In genomic region chr5:101390317-101390908, GRCh38 we compare ENCODE assay signal across 7 cellular contexts.
DNase-seq lines count a peak whose midpoint lies in the region; ATAC-seq, FAIRE-seq and TF ChIP-seq lines count a peak whose summit lies in the region.

No MANE protein-coding gene starts in this region.

- TF ChIP-seq CTCF in brain (conservative IDR thresholded peaks at IDR 0.05) (peak; percentile 80 to 85), HepG2 (CRISPR knock-in tag; IDR thresholded peaks at IDR 0.05) (peak; percentile 77)

- ATAC-seq in GM21723 (IDR thresholded peaks at IDR 0.05; ENCODE audit: unreplicated experiment) (peak; percentile 64), HepG2 (peak; percentile 74), GM21447 (IDR thresholded peaks at IDR 0.05; ENCODE audit: unreplicated experiment) (no peak)

- TF ChIP-seq EP300 in HepG2 (IDR thresholded peaks at IDR 0.05; ENCODE audit: low read depth in 2 of 2, low read length in 2 of 2) = no peak
- no peak for TF ChIP-seq EP300 in HepG2 (CRISPR knock-in tag; IDR thresholded peaks at IDR 0.05; ENCODE audit: borderline replicate concordance)

- in situ Hi-C loops in HepG2 (cut with HindIII; ENCODE audit: extremely low pct_ligation_motif_present, low pct_unique_long_range_greater_than_20kb) = loop anchor here (25.0 kb wide), 1 partner anchor 903 kb away; no protein-coding TSS in a partner anchor

- FAIRE-seq in HepG2 (lab: Jason Lieb, UNC) (peak; percentile 82), GM19239 (lab: Jason Lieb, UNC) (no peak)

- CTCF ChIA-PET in HepG2 (lab: Yijun Ruan, JAX; ENCODE audit: low intra/inter-chr PET ratio, low total read pairs) = interaction anchor here (0.6 to 1.8 kb wide), 3 partner anchors 912 to 960 kb away, joined by 3 to 4 read pairs (median 4); no protein-coding TSS in a partner anchor

- H3K79me2 ChIP-seq in HepG2 (ENCODE audit: insufficient read depth, low read length) = no peaks in the 10 kb centered on the region

- H3K4me2 ChIP-seq in HepG2 (ENCODE audit: low read depth, low read length) = no peak overlapping the region

- 1% methylated on average over 4 of the region's 4 CpGs for WGBS in HepG2 (ENCODE audit: low lambda C conversion rate)

- no TSS peak for BruUV-seq in HepG2 (replicated peaks; lab: Mats Ljungman, UMichigan)

- no peaks in the 10 kb centered on the region for H3K36me3 Mint-ChIP-seq in brain

- H2AFZ ChIP-seq in HepG2 (ENCODE audit: low read length) = no peak overlapping the region

- DNase-seq in EH (ENCODE audit: low read depth) (peak; percentile 27), NCI-H2196 (lab: John Stamatoyannopoulos, UW; ENCODE audit: unreplicated experiment) (peak; percentile 70), HepG2 (ENCODE audit: low spot score) (peak; percentile 46), GM19239 (ENCODE audit: insufficient read length, low spot score) (no peak)

- peaks cover 18% of the 10 kb centered on the region for H3K4me1 Mint-ChIP-seq in brain

- POLR2A ChIA-PET in HepG2 (lab: Yijun Ruan, JAX) = interaction anchor here (0.6 kb wide), 1 partner anchor 34 kb away, joined by 3 read pairs; no protein-coding TSS in a partner anchor

- no peak overlapping the region for H3K9ac ChIP-seq in HepG2 (ENCODE audit: insufficient read depth, low read depth, low read length)

- no peak for TF ChIP-seq RAD21 in HepG2 (CRISPR knock-in tag; IDR thresholded peaks at IDR 0.05)

- H3K4me3 ChIP-seq in HepG2 (replicated peaks in 1 of 3; ENCODE audit: insufficient read depth in 1 of 3, low read depth in 2 of 3, low read length in 3 of 3) = no peak overlapping the region

- no peaks in the 10 kb centered on the region for H3K9me3 ChIP-seq in HepG2 (ENCODE audit: low read length)

- no peaks in the 10 kb centered on the region for H4K20me1 ChIP-seq in HepG2 (ENCODE audit: insufficient read depth, low read length)

- no peak for TF ChIP-seq POLR2A in HepG2 (IDR thresholded peaks at IDR 0.05; ENCODE audit: insufficient read depth in 1 of 2, low read depth in 2 of 2, low read length in 2 of 2)

- H3K27ac Mint-ChIP-seq in brain = peak overlapping the region in 1 of 5 experiments; percentile 45

- H3K4me3 Mint-ChIP-seq in brain = no peak overlapping the region

- intact Hi-C loops in HepG2 (cut with micrococcal nuclease; ENCODE audit: unreplicated experiment) = loop anchor here (1.0 kb wide), 1 partner anchor 911 kb away; no protein-coding TSS in a partner anchor

- H3K9me3 Mint-ChIP-seq in brain = no peaks in the 10 kb centered on the region

- H3K27me3 Mint-ChIP-seq in brain = no peaks in the 10 kb centered on the region

- no peaks in the 10 kb centered on the region for H3K4me1 ChIP-seq in HepG2 (ENCODE audit: insufficient read depth, low read length)

- no peak overlapping the region for H3K27ac ChIP-seq in HepG2 (ENCODE audit: extremely low read length, insufficient read depth, low read length)

- no peaks in the 10 kb centered on the region for H3K27me3 ChIP-seq in HepG2 (ENCODE audit: control insufficient read depth in 1 of 2, insufficient read depth in 2 of 2, low read length in 2 of 2)

- no peaks in the 10 kb centered on the region for H3K36me3 ChIP-seq in HepG2 (replicated peaks in 1 of 2; ENCODE audit: control insufficient read depth in 1 of 2, insufficient read depth in 2 of 2, low read length in 2 of 2)

TF ChIP-seq in HepG2, 621 proteins besides CTCF, POLR2A, EP300 and RAD21:
- TF ChIP-seq RFX3 (CRISPR knock-in tag; IDR thresholded peaks at IDR 0.05) = 0 out of 2 replicates have a peak, but pooled peaks have one; percentile 37
- TF ChIP-seq TOPORS (CRISPR knock-in tag; IDR thresholded peaks at IDR 0.05) = no peak
- TF ChIP-seq STAG1 (CRISPR knock-in tag; IDR thresholded peaks at IDR 0.05) = peak; percentile 80
- 0 out of 2 replicates have a peak, but pooled peaks have one; percentile 13 for TF ChIP-seq ARID5B (CRISPR knock-in tag; IDR thresholded peaks at IDR 0.05)
- peak; percentile 60 for TF ChIP-seq SMC3 (IDR thresholded peaks at IDR 0.05; ENCODE audit: low read length)
- TF ChIP-seq KLF15 (CRISPR knock-in tag; IDR thresholded peaks at IDR 0.05; ENCODE audit: borderline replicate concordance) = no peak
- peak; percentile 68 for TF ChIP-seq TEAD3 (CRISPR knock-in tag; optimal IDR thresholded peaks at IDR 0.05; ENCODE audit: borderline replicate concordance)
- TF ChIP-seq NR2C2 (CRISPR knock-in tag; IDR thresholded peaks at IDR 0.05; ENCODE audit: borderline replicate concordance) = no peak
- no peak for TF ChIP-seq ZNF337 (CRISPR knock-in tag; IDR thresholded peaks at IDR 0.05; ENCODE audit: borderline replicate concordance, low read depth)
- peak; percentile 21; the same call in 1 of the 2 replicates for TF ChIP-seq RFX1 (IDR thresholded peaks at IDR 0.05)
- no peak for TF ChIP-seq EHMT2 (IDR thresholded peaks at IDR 0.05; ENCODE audit: borderline replicate concordance, low read depth, low read length)
- TF ChIP-seq CREB1 (IDR thresholded peaks at IDR 0.05) = no peak
- TF ChIP-seq CREB1 (CRISPR knock-in tag; IDR thresholded peaks at IDR 0.05) = no peak
- no peak for TF ChIP-seq ZNF333 (CRISPR knock-in tag; IDR thresholded peaks at IDR 0.05; ENCODE audit: borderline replicate concordance)
TF ChIP-seq in HepG2: peak in this region for 6.
